ENCODE assay signal across 22 cellular contexts in the genomic region with DNA sequence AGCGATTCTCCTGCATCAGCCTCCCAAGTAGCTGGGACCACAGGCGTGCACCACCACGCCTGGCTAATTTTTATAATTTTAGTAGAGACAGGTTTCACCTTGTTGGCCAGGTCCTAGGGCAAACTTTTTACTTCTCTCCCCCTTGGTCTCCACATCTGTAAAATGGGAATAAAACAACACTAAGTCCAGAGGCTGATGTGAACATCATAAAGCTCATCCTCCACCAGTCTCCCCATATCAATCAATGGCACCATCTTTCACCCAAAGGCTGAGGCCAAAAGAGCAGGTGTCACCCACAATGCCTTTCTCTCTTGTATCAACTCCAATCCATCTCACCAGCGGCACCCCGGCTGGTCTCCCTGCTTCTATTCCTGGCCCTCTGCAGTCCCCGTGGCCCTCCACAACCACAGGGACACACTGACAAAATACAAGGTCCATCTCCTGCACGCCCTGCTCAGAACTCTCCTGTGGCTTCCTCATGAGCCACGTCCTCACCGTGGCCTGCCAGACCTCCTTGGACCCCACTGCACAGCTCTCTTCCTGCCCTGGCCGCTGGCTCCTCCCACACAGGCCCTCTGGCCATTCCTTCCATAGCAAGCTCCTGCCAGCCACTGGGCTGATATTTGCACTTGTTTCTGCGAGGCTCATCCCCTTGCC.
DNase-seq lines count a peak whose midpoint lies in the region; ATAC-seq and TF ChIP-seq lines count a peak whose summit lies in the region.
"Had no signal": no experiment of that assay in that cellular context is flagged by ENCODE, and none has a peak within 500 bp of the region (broad histone marks: within the 10 kb centered on the region; RNA-seq: fewer than 3 reads in every experiment).

No MANE protein-coding gene starts in this region.

- H3K27ac Mint-ChIP-seq in activated CD4-positive, alpha-beta T cell treated with anti-CD3 and anti-CD28 coated beads for 36 hours, result peak overlapping the region; percentile 56
- peak overlapping the region; percentile 47 for H3K27ac Mint-ChIP-seq in activated naive CD8-positive, alpha-beta T cell
- H3K27ac Mint-ChIP-seq in neural progenitor cell, result peak overlapping the region; percentile 21
- H3K27ac Mint-ChIP-seq: nephron progenitor cell had no signal

- H3K4me3 Mint-ChIP-seq in activated CD4-positive, alpha-beta T cell treated with anti-CD3 and anti-CD28 coated beads for 36 hours, result no peak overlapping the region
- no peak overlapping the region for H3K4me3 Mint-ChIP-seq in activated naive CD8-positive, alpha-beta T cell
- H3K4me3 Mint-ChIP-seq in neural progenitor cell, result no peak overlapping the region
- H3K4me3 Mint-ChIP-seq: nephron progenitor cell had no signal

- peaks cover 98% of the 10 kb centered on the region for H3K36me3 ChIP-seq in DOHH2 (ENCODE audit: control insufficient read depth, low read length)
- H3K36me3 ChIP-seq in neural progenitor cell, result no peaks in the 10 kb centered on the region
- H3K36me3 ChIP-seq: colonic mucosa had no signal

- peaks cover 100% of the 10 kb centered on the region for H3K79me2 ChIP-seq in DOHH2 (ENCODE audit: control insufficient read depth, low read length)
- peaks cover 63% of the 10 kb centered on the region for H3K79me2 ChIP-seq in neural progenitor cell (ENCODE audit: low read depth)

- no peak overlapping the region for H2AFZ ChIP-seq in neural progenitor cell (replicated peaks)

- intact Hi-C loops in activated CD4-positive, alpha-beta T cell treated with anti-CD3 and anti-CD28 coated beads for 36 hours (cut with DNase I, micrococcal nuclease), result no loop called here

- H3K4me2 ChIP-seq in DOHH2 (ENCODE audit: low read length), result peak overlapping the region; percentile 24
- H3K4me2 ChIP-seq in neural progenitor cell, result no peak overlapping the region
- H3K4me2 ChIP-seq: SK-N-SH had no signal

- H3K27me3 Mint-ChIP-seq in activated CD4-positive, alpha-beta T cell treated with anti-CD3 and anti-CD28 coated beads for 36 hours, result no peaks in the 10 kb centered on the region
- H3K27me3 Mint-ChIP-seq in activated naive CD8-positive, alpha-beta T cell, result no peaks in the 10 kb centered on the region
- H3K27me3 Mint-ChIP-seq in neural progenitor cell (ENCODE audit: insufficient read depth, low read depth), result peaks cover 2% of the 10 kb centered on the region

- H3K9me3 ChIP-seq in DOHH2 (ENCODE audit: control insufficient read depth, insufficient read depth, low read length), result no peaks in the 10 kb centered on the region
- no peaks in the 10 kb centered on the region for H3K9me3 ChIP-seq in neural progenitor cell (ENCODE audit: low read depth)
- H3K9me3 ChIP-seq: colonic mucosa, SK-N-SH, tibial nerve had no signal

- TF ChIP-seq CTCF in DOHH2 (IDR thresholded peaks at IDR 0.05; ENCODE audit: low read depth, low read length, poor library complexity, severe bottlenecking) (no peak), neural progenitor cell (IDR thresholded peaks at IDR 0.05) (no peak)

- CTCF ChIA-PET in activated CD4-positive, alpha-beta T cell treated with anti-CD3 and anti-CD28 coated beads for 36 hours (lab: Charles Lee), result interaction anchor here (0.5 kb wide), 1 partner anchor 450 kb away, joined by 3 read pairs; no protein-coding TSS in a partner anchor

- H3K9me3 Mint-ChIP-seq in activated CD4-positive, alpha-beta T cell treated with anti-CD3 and anti-CD28 coated beads for 36 hours (ENCODE audit: low read depth), result no peaks in the 10 kb centered on the region
- no peaks in the 10 kb centered on the region for H3K9me3 Mint-ChIP-seq in activated naive CD8-positive, alpha-beta T cell (ENCODE audit: low read depth)
- no peaks in the 10 kb centered on the region for H3K9me3 Mint-ChIP-seq in neural progenitor cell
- H3K9me3 Mint-ChIP-seq: nephron progenitor cell had no signal

- ATAC-seq in activated CD4-positive, alpha-beta T cell treated with anti-CD3 and anti-CD28 coated beads for 36 hours, result no peak
- no peak for ATAC-seq in HG02571 (IDR thresholded peaks at IDR 0.05; ENCODE audit: unreplicated experiment)
- no peak for ATAC-seq in GM21619 (IDR thresholded peaks at IDR 0.05; ENCODE audit: unreplicated experiment)
- ATAC-seq: Panc1 had no signal

- no peak overlapping the region for H3K9ac ChIP-seq in neural progenitor cell
- H3K9ac ChIP-seq: SK-N-SH had no signal

- no peaks in the 10 kb centered on the region for H3K9me2 ChIP-seq in DOHH2 (replicated peaks; ENCODE audit: control insufficient read depth, low read length)
- H3K9me2 ChIP-seq: SK-N-SH had no signal

- peaks cover 97% of the 10 kb centered on the region for H3K4me1 ChIP-seq in DOHH2 (ENCODE audit: control insufficient read depth, low read length)
- H3K4me1 ChIP-seq in neural progenitor cell, result peaks cover 3% of the 10 kb centered on the region
- H3K4me1 ChIP-seq: colonic mucosa, tibial nerve had no signal

- peaks cover 75% of the 10 kb centered on the region for H3K4me1 Mint-ChIP-seq in activated CD4-positive, alpha-beta T cell treated with anti-CD3 and anti-CD28 coated beads for 36 hours
- H3K4me1 Mint-ChIP-seq in activated naive CD8-positive, alpha-beta T cell (ENCODE audit: low read depth), result peaks cover 80% of the 10 kb centered on the region
- H3K4me1 Mint-ChIP-seq in neural progenitor cell, result peaks cover 8% of the 10 kb centered on the region

- H3K4me3 ChIP-seq in DOHH2 (ENCODE audit: low read length) (no peak overlapping the region), neural progenitor cell (no peak overlapping the region)
- H3K4me3 ChIP-seq: colonic mucosa, tibial nerve had no signal

- POLR2A ChIA-PET in activated CD4-positive, alpha-beta T cell treated with anti-CD3 and anti-CD28 coated beads for 36 hours (lab: Charles Lee), result no interaction called here

- H3F3A ChIP-seq in DOHH2 (ENCODE audit: control insufficient read depth, insufficient read depth) (peaks cover 42% of the 10 kb centered on the region), neural progenitor cell (ENCODE audit: low read depth) (no peaks in the 10 kb centered on the region)

- no peak overlapping the region for H3K27ac ChIP-seq in DOHH2 (ENCODE audit: low read depth, low read length)
- H3K27ac ChIP-seq in neural progenitor cell, result no peak overlapping the region
- H3K27ac ChIP-seq: colonic mucosa, tibial nerve had no signal

- H4K20me1 ChIP-seq in DOHH2 (ENCODE audit: control insufficient read depth, insufficient read depth, low read depth, low read length) (peaks cover 81% of the 10 kb centered on the region), neural progenitor cell (ENCODE audit: low read depth) (peaks cover 15% of the 10 kb centered on the region)

- H3K27me3 ChIP-seq in DOHH2 (ENCODE audit: control insufficient read depth, low read length), result no peaks in the 10 kb centered on the region
- H3K27me3 ChIP-seq in neural progenitor cell, result no peaks in the 10 kb centered on the region
- H3K27me3 ChIP-seq: colonic mucosa, tibial nerve had no signal

- H3K36me3 Mint-ChIP-seq in activated CD4-positive, alpha-beta T cell treated with anti-CD3 and anti-CD28 coated beads for 36 hours (ENCODE audit: low read depth), result peaks cover 82% of the 10 kb centered on the region
- peaks cover 39% of the 10 kb centered on the region for H3K36me3 Mint-ChIP-seq in activated naive CD8-positive, alpha-beta T cell
- H3K36me3 Mint-ChIP-seq in neural progenitor cell, result peaks cover 34% of the 10 kb centered on the region

- DNase-seq in activated CD4-positive, alpha-beta T cell treated with anti-CD3 and anti-CD28 coated beads for 36 hours, result no peak
- DNase-seq in activated CD4-positive, alpha-beta T cell treated with anti-CD3 and anti-CD28 coated beads, Interleukin-2, amount 50 U/mL, for 48 hours, result no peak
- DNase-seq in neural progenitor cell (ENCODE audit: low spot score) (no peak), NCI-H2107 (lab: John Stamatoyannopoulos, UW) (no peak)
- DNase-seq: activated CD8-positive, alpha-beta memory T cell treated with anti-CD3 and anti-CD28 coated beads for 24 hours; activated gamma-delta T cell treated with Interleukin-2 at 50 U/mL for 16 hours; colonic mucosa; DND-41; H7; hippocampal formation; MM.1S; NCI-H146; NCI-H82; nephron progenitor cell; SK-N-SH; stimulated activated CD4-positive, alpha-beta T cell treated with anti-CD3 and anti-CD28 coated beads, Interleukin-12 subunit alpha, Interleukin-12 subunit beta, amount 100 ng/mL, for 4 hours had no signal
